1 cellular context compared by ENCODE assay signal in the genomic region with DNA sequence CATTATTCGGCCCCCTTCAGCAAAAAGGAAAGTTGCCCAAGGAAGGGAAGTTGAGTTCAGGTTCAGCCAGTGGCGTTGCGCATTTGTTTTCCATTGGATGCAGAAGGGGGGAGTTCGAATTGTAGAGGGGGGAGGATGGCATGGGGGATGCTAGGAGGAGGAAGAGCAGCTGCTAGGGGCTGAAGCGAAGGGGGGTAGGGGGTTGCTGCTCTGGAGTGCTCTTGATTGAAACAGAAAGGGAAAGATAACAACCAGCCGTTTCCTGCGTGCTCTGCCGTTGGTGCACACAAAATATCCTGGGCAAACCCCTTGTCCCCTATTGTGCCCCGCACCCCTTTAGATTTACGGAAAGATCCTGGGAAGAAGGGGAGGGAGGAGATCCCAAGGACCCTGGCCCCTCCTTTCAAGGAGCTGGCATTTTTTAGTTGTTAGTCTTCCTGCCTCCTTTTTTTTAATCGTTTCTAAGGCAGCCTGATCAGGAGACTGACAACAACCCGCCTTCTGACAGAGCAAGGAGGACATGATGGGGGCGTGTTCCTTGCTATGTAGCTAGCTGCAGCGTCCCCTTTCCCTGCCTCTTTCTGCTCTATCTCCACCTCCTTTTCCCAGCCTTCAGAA.
TF ChIP-seq lines count a peak whose summit lies in the region.

No MANE protein-coding gene starts in this region.

TF ChIP-seq in GM12878, 131 proteins besides CTCF, POLR2A, EP300 and RAD21 (continued from another document and continues in another):
- no peak for TF ChIP-seq ZNF592 (IDR thresholded peaks at IDR 0.05)
- peak in 1 of 2 experiments; percentile 14; a peak in 1 of 4 replicates for TF ChIP-seq BHLHE40 (IDR thresholded peaks at IDR 0.05; ENCODE audit: borderline replicate concordance in 1 of 2, low read depth in 2 of 2, low read length in 1 of 2)
- no peak for TF ChIP-seq REST (IDR thresholded peaks at IDR 0.05; ENCODE audit: low read depth, low read length)
- no peak for TF ChIP-seq RBBP5 (conservative IDR thresholded peaks at IDR 0.05)
- peak; percentile 37 to 55; a peak in 3 of 4 replicates for TF ChIP-seq IKZF2 (IDR thresholded peaks at IDR 0.05)
- no peak for TF ChIP-seq TAF1 (IDR thresholded peaks at IDR 0.05; ENCODE audit: borderline replicate concordance, low read depth, low read length)
- TF ChIP-seq ATF2 (IDR thresholded peaks at IDR 0.05; ENCODE audit: low read length): no peak
- TF ChIP-seq GABPA (IDR thresholded peaks at IDR 0.05; ENCODE audit: low read depth): no peak
- TF ChIP-seq MXI1 (IDR thresholded peaks at IDR 0.05; ENCODE audit: low read depth, low read length): peak; percentile 90
- TF ChIP-seq CREB1 (IDR thresholded peaks at IDR 0.05; ENCODE audit: low read depth): no peak
- TF ChIP-seq HDGF (IDR thresholded peaks at IDR 0.05): no peak
- TF ChIP-seq, protein P1, sequence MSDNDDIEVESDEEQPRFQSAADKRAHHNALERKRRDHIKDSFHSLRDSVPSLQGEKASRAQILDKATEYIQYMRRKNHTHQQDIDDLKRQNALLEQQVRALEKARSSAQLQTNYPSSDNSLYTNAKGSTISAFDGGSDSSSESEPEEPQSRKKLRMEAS (IDR thresholded peaks at IDR 0.05; ENCODE audit: low read depth, low read length): peak; percentile 51
- peak; percentile 50; the same call in 1 of the 2 replicates for TF ChIP-seq RELB (IDR thresholded peaks at IDR 0.05; ENCODE audit: low read depth)
- no peak for TF ChIP-seq ZBED1 (IDR thresholded peaks at IDR 0.05; ENCODE audit: borderline replicate concordance)
- TF ChIP-seq POLR2AphosphoS2 (IDR thresholded peaks at IDR 0.05; ENCODE audit: low read depth, low read length): no peak
- no peak for TF ChIP-seq CEBPB (IDR thresholded peaks at IDR 0.05; ENCODE audit: borderline replicate concordance in 1 of 2, low read depth in 2 of 2, low read length in 2 of 2)
- no peak for TF ChIP-seq NR2C1 (IDR thresholded peaks at IDR 0.05)
- no peak for TF ChIP-seq CUX1 (IDR thresholded peaks at IDR 0.05; ENCODE audit: insufficient replicate concordance, low read depth, low read length)
- TF ChIP-seq SP1 (IDR thresholded peaks at IDR 0.05; ENCODE audit: low read depth, low read length): no peak
- TF ChIP-seq MYB (IDR thresholded peaks at IDR 0.05; ENCODE audit: borderline replicate concordance, low read depth, low read length): no peak
- TF ChIP-seq, protein P2, sequence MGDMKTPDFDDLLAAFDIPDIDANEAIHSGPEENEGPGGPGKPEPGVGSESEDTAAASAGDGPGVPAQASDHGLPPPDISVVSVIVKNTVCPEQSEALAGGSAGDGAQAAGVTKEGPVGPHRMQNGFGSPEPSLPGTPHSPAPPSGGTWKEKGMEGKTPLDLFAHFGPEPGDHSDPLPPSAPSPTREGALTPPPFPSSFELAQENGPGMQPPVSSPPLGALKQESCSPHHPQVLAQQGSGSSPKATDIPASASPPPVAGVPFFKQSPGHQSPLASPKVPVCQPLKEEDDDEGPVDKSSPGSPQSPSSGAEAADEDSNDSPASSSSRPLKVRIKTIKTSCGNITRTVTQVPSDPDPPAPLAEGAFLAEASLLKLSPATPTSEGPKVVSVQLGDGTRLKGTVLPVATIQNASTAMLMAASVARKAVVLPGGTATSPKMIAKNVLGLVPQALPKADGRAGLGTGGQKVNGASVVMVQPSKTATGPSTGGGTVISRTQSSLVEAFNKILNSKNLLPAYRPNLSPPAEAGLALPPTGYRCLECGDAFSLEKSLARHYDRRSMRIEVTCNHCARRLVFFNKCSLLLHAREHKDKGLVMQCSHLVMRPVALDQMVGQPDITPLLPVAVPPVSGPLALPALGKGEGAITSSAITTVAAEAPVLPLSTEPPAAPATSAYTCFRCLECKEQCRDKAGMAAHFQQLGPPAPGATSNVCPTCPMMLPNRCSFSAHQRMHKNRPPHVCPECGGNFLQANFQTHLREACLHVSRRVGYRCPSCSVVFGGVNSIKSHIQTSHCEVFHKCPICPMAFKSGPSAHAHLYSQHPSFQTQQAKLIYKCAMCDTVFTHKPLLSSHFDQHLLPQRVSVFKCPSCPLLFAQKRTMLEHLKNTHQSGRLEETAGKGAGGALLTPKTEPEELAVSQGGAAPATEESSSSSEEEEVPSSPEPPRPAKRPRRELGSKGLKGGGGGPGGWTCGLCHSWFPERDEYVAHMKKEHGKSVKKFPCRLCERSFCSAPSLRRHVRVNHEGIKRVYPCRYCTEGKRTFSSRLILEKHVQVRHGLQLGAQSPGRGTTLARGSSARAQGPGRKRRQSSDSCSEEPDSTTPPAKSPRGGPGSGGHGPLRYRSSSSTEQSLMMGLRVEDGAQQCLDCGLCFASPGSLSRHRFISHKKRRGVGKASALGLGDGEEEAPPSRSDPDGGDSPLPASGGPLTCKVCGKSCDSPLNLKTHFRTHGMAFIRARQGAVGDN (IDR thresholded peaks at IDR 0.05): no peak
- no peak for TF ChIP-seq ZSCAN29 (IDR thresholded peaks at IDR 0.05)
- TF ChIP-seq MEF2A (IDR thresholded peaks at IDR 0.05; ENCODE audit: insufficient read depth, low read depth, low read length): no peak
- TF ChIP-seq ZNF622 (IDR thresholded peaks at IDR 0.05): no peak
- no peak for TF ChIP-seq STAT3 (IDR thresholded peaks at IDR 0.05; ENCODE audit: low read depth, low read length)
- TF ChIP-seq HDAC6 (IDR thresholded peaks at IDR 0.05; ENCODE audit: unreplicated experiment): no peak
- no peak; the same call in 1 of the 2 replicates for TF ChIP-seq ATF7 (IDR thresholded peaks at IDR 0.05; ENCODE audit: low read depth)
- no peak for TF ChIP-seq RAD51 (IDR thresholded peaks at IDR 0.05)
- TF ChIP-seq, protein P3, sequence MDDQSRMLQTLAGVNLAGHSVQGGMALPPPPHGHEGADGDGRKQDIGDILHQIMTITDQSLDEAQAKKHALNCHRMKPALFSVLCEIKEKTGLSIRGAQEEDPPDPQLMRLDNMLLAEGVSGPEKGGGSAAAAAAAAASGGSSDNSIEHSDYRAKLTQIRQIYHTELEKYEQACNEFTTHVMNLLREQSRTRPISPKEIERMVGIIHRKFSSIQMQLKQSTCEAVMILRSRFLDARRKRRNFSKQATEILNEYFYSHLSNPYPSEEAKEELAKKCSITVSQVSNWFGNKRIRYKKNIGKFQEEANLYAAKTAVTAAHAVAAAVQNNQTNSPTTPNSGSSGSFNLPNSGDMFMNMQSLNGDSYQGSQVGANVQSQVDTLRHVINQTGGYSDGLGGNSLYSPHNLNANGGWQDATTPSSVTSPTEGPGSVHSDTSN (IDR thresholded peaks at IDR 0.05; ENCODE audit: insufficient replicate concordance, low read depth, low read length): peak; percentile 11
- no peak for TF ChIP-seq HCFC1 (IDR thresholded peaks at IDR 0.05; ENCODE audit: low read length)
- TF ChIP-seq YBX1 (IDR thresholded peaks at IDR 0.05): no peak
- TF ChIP-seq BACH1 (IDR thresholded peaks at IDR 0.05; ENCODE audit: borderline replicate concordance): no peak
- no peak for TF ChIP-seq CHD2 (IDR thresholded peaks at IDR 0.05; ENCODE audit: borderline replicate concordance, low read depth, low read length)
- TF ChIP-seq TCF3 (IDR thresholded peaks at IDR 0.05; ENCODE audit: borderline replicate concordance, insufficient read depth, low read depth, low read length): no peak
- TF ChIP-seq LARP7 (IDR thresholded peaks at IDR 0.05): no peak
